In the genomic region with DNA sequence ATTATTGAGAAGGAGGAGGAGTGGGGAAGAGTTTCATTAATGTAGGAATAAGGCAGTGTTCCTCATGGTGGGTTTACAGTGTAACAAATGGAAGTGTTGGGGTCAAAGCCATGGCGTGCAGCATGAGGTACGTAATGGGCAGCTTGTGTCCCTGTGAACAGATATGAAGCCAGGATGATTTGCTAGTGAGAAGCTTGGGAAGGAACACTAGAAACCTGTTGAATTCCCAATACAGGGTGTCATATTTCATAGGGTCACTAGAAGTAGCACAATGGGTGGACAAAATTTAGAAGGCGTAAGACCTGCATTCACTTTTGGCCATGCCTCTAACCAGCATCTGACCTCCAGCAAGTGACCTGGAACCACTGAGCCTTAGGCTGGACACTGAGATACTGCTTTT, we compare ENCODE assay signal across 8 cellular contexts. TPM values are rescaled to one million over a fixed set of nuclear protein-coding genes. Genes with fewer than 3 reads are reported as not detected.
"Had no signal": no experiment of that assay in that cellular context is flagged by ENCODE, and none has a peak within 500 bp of the region (broad histone marks: within the 10 kb centered on the region; RNA-seq: fewer than 3 reads in every experiment).

No MANE protein-coding gene starts in this region.

- ATAC-seq: HepG2 had no signal

- H3K27ac ChIP-seq: HL-60, KMS-11 had no signal

- H3K4me2 ChIP-seq: KMS-11 had no signal

- H3K36me3 Mint-ChIP-seq: IgD-negative memory B cell had no signal

- H3K4me3 ChIP-seq: K562 had no signal

- H3K27me3 Mint-ChIP-seq: IgD-negative memory B cell had no signal

- H3K4me3 Mint-ChIP-seq: IgD-negative memory B cell had no signal

- H3K27ac Mint-ChIP-seq: IgD-negative memory B cell had no signal

- DNase-seq: IMR-90, KBM-7, KG1 had no signal

- H3K9me3 Mint-ChIP-seq: IgD-negative memory B cell had no signal

RNA-seq across cellular contexts. Expression of gene HERC5, which starts 59.8 kb away (rescaled TPM):
- polyA plus RNA-seq: IMR-90, K562 had no signal
